In genomic region chr17:57682667-57683066, GRCh38 we compare ENCODE assay signal across 21 cellular contexts.
DNase-seq lines count a peak whose midpoint lies in the region; ATAC-seq and TF ChIP-seq lines count a peak whose summit lies in the region.
"Had no signal": no experiment of that assay in that cellular context is flagged by ENCODE, and none has a peak within 500 bp of the region (broad histone marks: within the 10 kb centered on the region; RNA-seq: fewer than 3 reads in every experiment).

No MANE protein-coding gene starts in this region.

- WGBS in esophagus muscularis mucosa = 92% methylated on average over 11 of the region's 16 CpGs

- no peaks in the 10 kb centered on the region for H3K9me3 Mint-ChIP-seq in GM23338
- H3K9me3 Mint-ChIP-seq in osteocyte (ENCODE audit: unreplicated experiment) = peaks cover 3% of the 10 kb centered on the region
- H3K9me3 Mint-ChIP-seq: CD4-positive, alpha-beta T cell; IgD-negative memory B cell had no signal

- H3K4me3 ChIP-seq in GM23338 (no peak overlapping the region), HCT116 (replicated peaks in 1 of 2; ENCODE audit: low read depth in 1 of 2, low read length in 2 of 2) (no peak overlapping the region), esophagus muscularis mucosa (no peak overlapping the region)
- H3K4me3 ChIP-seq: BLaER1, SJCRH30 had no signal

- CTCF ChIA-PET in HCT116 (lab: Charles Lee) = interaction anchor here (3.9 kb wide), 1 partner anchor 11 kb away, joined by 35 read pairs; no protein-coding TSS in a partner anchor

- H3K36me3 Mint-ChIP-seq in GM23338 (ENCODE audit: low read depth) = no peaks in the 10 kb centered on the region
- H3K36me3 Mint-ChIP-seq in osteocyte (ENCODE audit: unreplicated experiment) = peaks cover 8% of the 10 kb centered on the region

- RAD21 ChIA-PET in HCT116 (lab: Charles Lee; ENCODE audit: low non-redundant PET in 1 of 2, low total read pairs in 2 of 2, uncharacterized antibody in 2 of 2, unreplicated experiment in 2 of 2) = no interaction called here

- DNase-seq in GM23338 (ENCODE audit: low spot score) (no peak), HCT116 (ENCODE audit: low read depth, low spot score) (no peak), esophagus muscularis mucosa (ENCODE audit: extremely low spot score) (peak; percentile 60), osteocyte (ENCODE audit: extremely low spot score, unreplicated experiment) (peak; percentile 74), DMS53 treated with DMSO at 0.1 percent for 48 hours (lab: John Stamatoyannopoulos, UW; ENCODE audit: unreplicated experiment) (no peak), retina (no peak), NCI-H510A (lab: John Stamatoyannopoulos, UW) (no peak)
- DNase-seq: CD4-positive, alpha-beta T cell; COR-L47; DMS 273 treated with DMSO at 0.1 percent for 48 hours; GOT3; NCI-H1105 treated with DMSO at 0.1 percent for 48 hours; NCI-H2029 treated with DMSO at 0.1 percent for 48 hours; NCI-H226; NCI-H524; NCI-H774; SJCRH30 had no signal

- TF ChIP-seq POLR2A in HCT116 (IDR thresholded peaks at IDR 0.05; ENCODE audit: borderline replicate concordance, extremely low read depth, insufficient read depth, insufficient read length) (no peak), esophagus muscularis mucosa (IDR thresholded peaks at IDR 0.05; ENCODE audit: low read depth) (no peak)

- peaks cover 34% of the 10 kb centered on the region for H3K4me1 Mint-ChIP-seq in GM23338
- H3K4me1 Mint-ChIP-seq in osteocyte (ENCODE audit: unreplicated experiment) = peaks cover 2% of the 10 kb centered on the region
- H3K4me1 Mint-ChIP-seq: IgD-negative memory B cell had no signal

- no peaks in the 10 kb centered on the region for H3K9me2 ChIP-seq in GM23338 (ENCODE audit: insufficient read depth)
- H3K9me2 ChIP-seq in HCT116 (ENCODE audit: insufficient read depth) = no peaks in the 10 kb centered on the region

- no peak overlapping the region for H3K9ac ChIP-seq in HCT116 (ENCODE audit: low read length)
- H3K9ac ChIP-seq: BLaER1 had no signal

- no peak overlapping the region for H3K4me3 Mint-ChIP-seq in GM23338
- no peak overlapping the region for H3K4me3 Mint-ChIP-seq in osteocyte (ENCODE audit: unreplicated experiment)
- H3K4me3 Mint-ChIP-seq: CD4-positive, alpha-beta T cell; IgD-negative memory B cell had no signal

- peaks cover 13% of the 10 kb centered on the region for H3K27me3 Mint-ChIP-seq in GM23338 (ENCODE audit: insufficient read depth, low read depth, poor library complexity)
- H3K27me3 Mint-ChIP-seq in osteocyte (ENCODE audit: unreplicated experiment) = no peaks in the 10 kb centered on the region
- H3K27me3 Mint-ChIP-seq: CD4-positive, alpha-beta T cell; IgD-negative memory B cell had no signal

- no peaks in the 10 kb centered on the region for H3K79me2 ChIP-seq in GM23338 (replicated peaks; ENCODE audit: insufficient read depth)
- H3K79me2 ChIP-seq in HCT116 (ENCODE audit: insufficient read depth, low read length) = no peaks in the 10 kb centered on the region

- H3K27me3 ChIP-seq in GM23338 (ENCODE audit: insufficient read depth) (no peaks in the 10 kb centered on the region), HCT116 (ENCODE audit: insufficient read depth, low read length) (no peaks in the 10 kb centered on the region), esophagus muscularis mucosa (no peaks in the 10 kb centered on the region)
- H3K27me3 ChIP-seq: BLaER1, SJCRH30 had no signal

- TF ChIP-seq CTCF in GM23338 (conservative IDR thresholded peaks at IDR 0.05; ENCODE audit: low read depth in 2 of 2) = no peak
- TF ChIP-seq CTCF in HCT116 (IDR thresholded peaks at IDR 0.05 in 2 of 3, conservative IDR thresholded peaks at IDR 0.05 in 1 of 3; ENCODE audit: borderline replicate concordance in 1 of 3, insufficient read depth in 1 of 3, low read depth in 2 of 3, low read length in 2 of 3) = no peak
- no peak for TF ChIP-seq CTCF in esophagus muscularis mucosa (IDR thresholded peaks at IDR 0.05)
- TF ChIP-seq CTCF in osteocyte (IDR thresholded peaks at IDR 0.05) = no peak

- peak; percentile 23; the same call in 1 of the 3 replicates for ATAC-seq in GM23338
- no peak for ATAC-seq in HCT116
- no peak for ATAC-seq in HG03159 (IDR thresholded peaks at IDR 0.05; ENCODE audit: unreplicated experiment)
- ATAC-seq: Panc1 had no signal

- no peak for TF ChIP-seq EP300 in esophagus muscularis mucosa (IDR thresholded peaks at IDR 0.05)

- no peaks in the 10 kb centered on the region for H3F3A ChIP-seq in GM23338 (replicated peaks; ENCODE audit: low read depth)

- POLR2A ChIA-PET in HCT116 (lab: Charles Lee) = no interaction called here

- H3K27ac ChIP-seq in GM23338 (ENCODE audit: low read depth) (no peak overlapping the region), HCT116 (ENCODE audit: low read depth, low read length) (no peak overlapping the region), esophagus muscularis mucosa (replicated peaks in 1 of 4) (no peak overlapping the region)
- H3K27ac ChIP-seq: BLaER1, SJCRH30 had no signal

- intact Hi-C loops in HCT116 (cut with micrococcal nuclease) (no loop called here), esophagus muscularis mucosa (cut with DNase I) (no loop called here)

- H3K36me3 ChIP-seq in GM23338 (ENCODE audit: insufficient read depth) (no peaks in the 10 kb centered on the region), HCT116 (ENCODE audit: control insufficient read depth in 1 of 2, insufficient read depth in 2 of 2, low read length in 2 of 2) (no peaks in the 10 kb centered on the region), esophagus muscularis mucosa (peaks cover 0 to 9% (median 0%) of the 10 kb centered on the region in 4 donors)

- H4K20me1 ChIP-seq in GM23338 (replicated peaks; ENCODE audit: insufficient read depth) (no peaks in the 10 kb centered on the region; the same call in 1 of the 2 replicates), HCT116 (ENCODE audit: insufficient read depth) (no peaks in the 10 kb centered on the region)
- H4K20me1 ChIP-seq: BLaER1 had no signal

- no peaks in the 10 kb centered on the region for H3K9me3 ChIP-seq in HCT116 (ENCODE audit: control insufficient read depth in 1 of 2, insufficient read depth in 1 of 2, low read depth in 1 of 2, low read length in 2 of 2)
- no peaks in the 10 kb centered on the region for H3K9me3 ChIP-seq in esophagus muscularis mucosa
- H3K9me3 ChIP-seq: BLaER1, SJCRH30 had no signal

- H2AFZ ChIP-seq in GM23338 = no peak overlapping the region
- H2AFZ ChIP-seq in HCT116 (ENCODE audit: low read depth, low read length, poor library complexity, severe bottlenecking) = no peak overlapping the region

- H3K4me1 ChIP-seq in GM23338 (ENCODE audit: insufficient read depth) (peaks cover 21% of the 10 kb centered on the region), HCT116 (ENCODE audit: control insufficient read depth in 1 of 2, insufficient read depth in 2 of 2, low read length in 2 of 2) (no peaks in the 10 kb centered on the region; a peak in 1 of 4 replicates), esophagus muscularis mucosa (no peaks in the 10 kb centered on the region)
- H3K4me1 ChIP-seq: SJCRH30 had no signal

- no peak for TF ChIP-seq RAD21 in HCT116 (IDR thresholded peaks at IDR 0.05; ENCODE audit: low read depth)

- TSS peak; percentile 10 for BruUV-seq in HCT116 (replicated peaks; lab: Mats Ljungman, UMichigan)

- H3K27ac Mint-ChIP-seq in GM23338 = no peak overlapping the region
- H3K27ac Mint-ChIP-seq in osteocyte (ENCODE audit: unreplicated experiment) = no peak overlapping the region
- H3K27ac Mint-ChIP-seq: CD4-positive, alpha-beta T cell; IgD-negative memory B cell had no signal

- H3K4me2 ChIP-seq in GM23338 (no peak overlapping the region), HCT116 (ENCODE audit: low read length) (no peak overlapping the region)
- H3K4me2 ChIP-seq: BLaER1 had no signal

TF ChIP-seq in GM23338, 12 proteins besides CTCF, POLR2A, EP300 and RAD21 (continues in another document):
- TF ChIP-seq CREB1 (CRISPR knock-in tag; IDR thresholded peaks at IDR 0.05; ENCODE audit: low read depth) (no peak), POLR2AphosphoS5 (IDR thresholded peaks at IDR 0.05; ENCODE audit: low read depth) (no peak)

TF ChIP-seq in HCT116, 20 proteins besides CTCF, POLR2A, EP300 and RAD21:
- TF ChIP-seq SIN3A (IDR thresholded peaks at IDR 0.05; ENCODE audit: low read depth) (no peak), REST (IDR thresholded peaks at IDR 0.05; ENCODE audit: low read depth) (no peak), EZH2phosphoT487 (IDR thresholded peaks at IDR 0.05; ENCODE audit: borderline replicate concordance) (no peak), CBX3 (IDR thresholded peaks at IDR 0.05; ENCODE audit: low read depth) (no peak), JUND (IDR thresholded peaks at IDR 0.05) (no peak), ELF1 (IDR thresholded peaks at IDR 0.05; ENCODE audit: borderline replicate concordance, low read depth) (no peak), SP1 (IDR thresholded peaks at IDR 0.05; ENCODE audit: low read depth) (no peak), CEBPB (IDR thresholded peaks at IDR 0.05; ENCODE audit: low read depth) (no peak), EZH2 (IDR thresholded peaks at IDR 0.05) (no peak), ATF3 (IDR thresholded peaks at IDR 0.05) (no peak), SRF (IDR thresholded peaks at IDR 0.05; ENCODE audit: low read depth) (no peak)

Comparison
In these comparisons a context has a peak if more than half of its experiments do, and no peak if none do; other contexts are left out.
1. DNase-seq: peak in esophagus muscularis mucosa (single experiment) and osteocyte (single experiment); none in GM23338 (single experiment), HCT116 (single experiment), DMS53 treated with DMSO at 0.1 percent for 48 hours (single experiment), retina (single experiment) and NCI-H510A (single experiment).